Comparison of ENCODE assay signal across 35 cellular contexts in genomic region chr2:29699045-29699444, GRCh38.
"Had no signal": no experiment of that assay in that cellular context is flagged by ENCODE, and none has a peak within 500 bp of the region (broad histone marks: within the 10 kb centered on the region; RNA-seq: fewer than 3 reads in every experiment).

No MANE protein-coding gene starts in this region.

- H3K27ac Mint-ChIP-seq: activated B cell treated with CpG ODN at 0.5 μM for 24 hours; activated CD4-positive, alpha-beta memory T cell treated with anti-CD3 and anti-CD28 coated beads for 36 hours; activated CD4-positive, alpha-beta T cell treated with anti-CD3 and anti-CD28 coated beads, Interleukin-2, amount 10 ng/mL, durations not matched to agents 24 days and 14 days; activated CD8-positive, alpha-beta T cell treated with anti-CD3 and anti-CD28 coated beads for 36 hours; activated naive CD4-positive, alpha-beta T cell treated with anti-CD3 and anti-CD28 coated beads for 36 hours; activated naive CD4-positive, alpha-beta T cell treated with anti-CD3 and anti-CD28 coated beads, Interleukin-2, amount 50 U/mL, for 72 hours; activated naive CD8-positive, alpha-beta T cell treated with anti-CD3 and anti-CD28 coated beads for 36 hours; activated T-cell treated with anti-CD3 and anti-CD28 coated beads, Interleukin-2, amount 50 U/mL, for 72 hours; activated T-helper 1 cell treated with anti-CD3 and anti-CD28 coated beads, Interleukin-12 subunit alpha, Interleukin-12 subunit beta, Interleukin-2, Interleukin-4 antibody, amounts not matched to agents 30 ng/mL and 10 ng/mL and 1 ng/mL, durations not matched to agents 14 hours and 24 hours and 36 hours; activated T-helper 17 cell treated with anti-CD3 and anti-CD28 coated beads, Interleukin-2, amount 50 U/mL, for 72 hours; T-helper 1 cell treated with Interleukin-12 subunit alpha and Interleukin-12 subunit beta and Interleukin-4 antibody, amounts not matched to agents 30 μg/mL and 1 μg/mL, for 36 hours; T-helper 2 cell treated with Interferon-gamma antibody and Interleukin-4, amounts not matched to agents 5 μg/mL and 100 μg/mL, for 36 hours had no signal

- H3K9me3 ChIP-seq: adrenal gland, body of pancreas, breast epithelium had no signal

- ATAC-seq: activated CD8-positive, alpha-beta T cell treated with anti-CD3 and anti-CD28 coated beads for 36 hours; activated naive CD4-positive, alpha-beta T cell treated with anti-CD3 and anti-CD28 coated beads, Interleukin-2, amount 50 U/mL, for 72 hours; activated T-cell treated with anti-CD3 and anti-CD28 coated beads, Interleukin-2, amount 50 U/mL, for 4 hours; activated T-cell treated with anti-CD3 and anti-CD28 coated beads, Interleukin-2, amount 50 U/mL, for 72 hours; activated T-helper 17 cell treated with anti-CD3 and anti-CD28 coated beads, Interleukin-2, amount 50 U/mL, for 72 hours; body of pancreas had no signal

- H3K4me1 ChIP-seq: adrenal gland, body of pancreas, breast epithelium had no signal

- H3K9me3 Mint-ChIP-seq: activated B cell treated with CpG ODN at 0.5 μM for 24 hours; activated CD4-positive, alpha-beta memory T cell treated with anti-CD3 and anti-CD28 coated beads for 36 hours; activated CD4-positive, alpha-beta T cell treated with anti-CD3 and anti-CD28 coated beads, Interleukin-2, amount 10 ng/mL, durations not matched to agents 24 days and 14 days; activated CD8-positive, alpha-beta T cell treated with anti-CD3 and anti-CD28 coated beads for 36 hours; activated naive CD4-positive, alpha-beta T cell treated with anti-CD3 and anti-CD28 coated beads for 36 hours; activated naive CD4-positive, alpha-beta T cell treated with anti-CD3 and anti-CD28 coated beads, Interleukin-2, amount 50 U/mL, for 72 hours; activated naive CD8-positive, alpha-beta T cell treated with anti-CD3 and anti-CD28 coated beads for 36 hours; activated T-cell treated with anti-CD3 and anti-CD28 coated beads, Interleukin-2, amount 50 U/mL, for 4 hours; activated T-cell treated with anti-CD3 and anti-CD28 coated beads, Interleukin-2, amount 50 U/mL, for 72 hours; activated T-helper 1 cell treated with anti-CD3 and anti-CD28 coated beads, Interleukin-12 subunit alpha, Interleukin-12 subunit beta, Interleukin-2, Interleukin-4 antibody, amounts not matched to agents 30 ng/mL and 10 ng/mL and 1 ng/mL, durations not matched to agents 14 hours and 24 hours and 36 hours; activated T-helper 17 cell treated with anti-CD3 and anti-CD28 coated beads, Interleukin-2, amount 50 U/mL, for 72 hours; T-helper 1 cell treated with Interleukin-12 subunit alpha and Interleukin-12 subunit beta and Interleukin-4 antibody, amounts not matched to agents 30 μg/mL and 1 μg/mL, for 36 hours; T-helper 2 cell treated with Interferon-gamma antibody and Interleukin-4, amounts not matched to agents 5 μg/mL and 100 μg/mL, for 36 hours had no signal

- H3K4me1 Mint-ChIP-seq: activated B cell treated with CpG ODN at 0.5 μM for 24 hours; activated CD4-positive, alpha-beta T cell treated with anti-CD3 and anti-CD28 coated beads, Interleukin-2, amount 10 ng/mL, durations not matched to agents 24 days and 14 days; activated naive CD8-positive, alpha-beta T cell treated with anti-CD3 and anti-CD28 coated beads for 36 hours; activated T-helper 17 cell treated with anti-CD3 and anti-CD28 coated beads, Interleukin-2, amount 50 U/mL, for 72 hours had no signal

- H3K27me3 ChIP-seq: adrenal gland, body of pancreas, brain microvascular endothelial cell, breast epithelium had no signal

- H3K36me3 Mint-ChIP-seq: activated CD4-positive, alpha-beta memory T cell treated with anti-CD3 and anti-CD28 coated beads for 36 hours; activated naive CD4-positive, alpha-beta T cell treated with anti-CD3 and anti-CD28 coated beads, Interleukin-2, amount 50 U/mL, for 72 hours; activated naive CD8-positive, alpha-beta T cell treated with anti-CD3 and anti-CD28 coated beads for 36 hours had no signal

- H3K4me3 ChIP-seq: adrenal gland, body of pancreas, breast epithelium had no signal

- H3K36me3 ChIP-seq: adrenal gland, brain microvascular endothelial cell, breast epithelium had no signal

- H3K27ac ChIP-seq: adrenal gland, body of pancreas, brain microvascular endothelial cell, breast epithelium, VCaP had no signal

- DNase-seq: activated B cell treated with CpG ODN at 0.5 μM for 24 hours; activated CD4-positive, alpha-beta memory T cell treated with anti-CD3 and anti-CD28 coated beads for 36 hours; activated CD4-positive, alpha-beta T cell treated with anti-CD3 and anti-CD28 coated beads for 4 hours; activated CD4-positive, alpha-beta T cell treated with anti-CD3 and anti-CD28 coated beads, Interleukin-2, amount 10 ng/mL, durations not matched to agents 24 days and 14 days; activated CD4-positive, alpha-beta T cell treated with anti-CD3 and anti-CD28 coated beads, Interleukin-2, amount 50 U/mL, for 1 hour; activated CD4-positive, alpha-beta T cell treated with anti-CD3 and anti-CD28 coated beads, Interleukin-2, amount 50 U/mL, for 4 hours; activated CD4-positive, CD25-positive, alpha-beta regulatory T cell treated with anti-CD3 and anti-CD28 coated beads, Interleukin-2, amount 50 U/mL, for 72 hours; activated CD8-positive, alpha-beta memory T cell treated with anti-CD3 and anti-CD28 coated beads, Interleukin-2, amount 50 U/mL, for 4 hours; activated CD8-positive, alpha-beta T cell treated with anti-CD3 and anti-CD28 coated beads for 36 hours; activated effector memory CD4-positive, alpha-beta T cell treated with anti-CD3 and anti-CD28 coated beads, Interleukin-2, amount 50 U/mL, for 16 hours; activated gamma-delta T cell treated with Interleukin-2 at 50 U/mL for 16 hours; activated naive CD4-positive, alpha-beta T cell; activated naive CD4-positive, alpha-beta T cell treated with anti-CD3 and anti-CD28 coated beads for 36 hours; activated naive CD4-positive, alpha-beta T cell treated with anti-CD3 and anti-CD28 coated beads, Interleukin-2, amount 50 U/mL, for 16 hours; activated naive CD8-positive, alpha-beta T cell treated with anti-CD3 and anti-CD28 coated beads for 36 hours; activated T-cell treated with anti-CD3 and anti-CD28 coated beads for 4 hours; activated T-cell treated with anti-CD3 and anti-CD28 coated beads, Interleukin-2, amount 50 U/mL, for 1 hour; activated T-cell treated with anti-CD3 and anti-CD28 coated beads, Interleukin-2, amount 50 U/mL, for 4 hours; activated T-cell treated with anti-CD3 and anti-CD28 coated beads, Interleukin-2, amount 50 U/mL, for 72 hours; adrenal gland; amniotic stem cell; aorta; body of pancreas; brain microvascular endothelial cell; central memory CD4-positive, alpha-beta T cell; T-helper 1 cell; T-helper 2 cell; T-helper 9 cell had no signal

- H3K4me3 Mint-ChIP-seq: activated B cell treated with CpG ODN at 0.5 μM for 24 hours; activated CD4-positive, alpha-beta memory T cell treated with anti-CD3 and anti-CD28 coated beads for 36 hours; activated CD4-positive, alpha-beta T cell treated with anti-CD3 and anti-CD28 coated beads, Interleukin-2, amount 10 ng/mL, durations not matched to agents 24 days and 14 days; activated CD8-positive, alpha-beta T cell treated with anti-CD3 and anti-CD28 coated beads for 36 hours; activated naive CD4-positive, alpha-beta T cell treated with anti-CD3 and anti-CD28 coated beads for 36 hours; activated naive CD8-positive, alpha-beta T cell treated with anti-CD3 and anti-CD28 coated beads for 36 hours; activated T-cell treated with anti-CD3 and anti-CD28 coated beads, Interleukin-2, amount 50 U/mL, for 4 hours; activated T-cell treated with anti-CD3 and anti-CD28 coated beads, Interleukin-2, amount 50 U/mL, for 72 hours; activated T-helper 1 cell treated with anti-CD3 and anti-CD28 coated beads, Interleukin-12 subunit alpha, Interleukin-12 subunit beta, Interleukin-2, Interleukin-4 antibody, amounts not matched to agents 30 ng/mL and 10 ng/mL and 1 ng/mL, durations not matched to agents 14 hours and 24 hours and 36 hours; activated T-helper 17 cell treated with anti-CD3 and anti-CD28 coated beads, Interleukin-2, amount 50 U/mL, for 72 hours; T-helper 1 cell treated with Interleukin-12 subunit alpha and Interleukin-12 subunit beta and Interleukin-4 antibody, amounts not matched to agents 30 μg/mL and 1 μg/mL, for 36 hours; T-helper 2 cell treated with Interferon-gamma antibody and Interleukin-4, amounts not matched to agents 5 μg/mL and 100 μg/mL, for 36 hours had no signal

- H3K27me3 Mint-ChIP-seq: activated B cell treated with CpG ODN at 0.5 μM for 24 hours; activated CD4-positive, alpha-beta T cell treated with anti-CD3 and anti-CD28 coated beads, Interleukin-2, amount 10 ng/mL, durations not matched to agents 24 days and 14 days had no signal
